ENCODE assay signal across 20 cellular contexts in genomic region chr10:3031490-3031889, GRCh38. TPM values are rescaled to one million over a fixed set of nuclear protein-coding genes. Genes with fewer than 3 reads are reported as not detected.
DNase-seq lines count a peak whose midpoint lies in the region; ATAC-seq and TF ChIP-seq lines count a peak whose summit lies in the region.
"Had no signal": no experiment of that assay in that cellular context is flagged by ENCODE, and none has a peak within 500 bp of the region (broad histone marks: within the 10 kb centered on the region; RNA-seq: fewer than 3 reads in every experiment).

No MANE protein-coding gene starts in this region.

- no peaks in the 10 kb centered on the region for H3K79me2 ChIP-seq in smooth muscle cell (ENCODE audit: low read depth)

- no peak overlapping the region for H2BK20ac ChIP-seq in IMR-90 (ENCODE audit: low read depth, low read length)

- no peaks in the 10 kb centered on the region; the same call in 1 of the 2 replicates for H3K9me1 ChIP-seq in IMR-90 (ENCODE audit: insufficient read depth, low read length)

- no peak overlapping the region for H3K14ac ChIP-seq in IMR-90 (replicated peaks; ENCODE audit: low read depth, low read length)

- no peak overlapping the region for H3K56ac ChIP-seq in IMR-90 (ENCODE audit: extremely low read depth, insufficient read depth, low read length)

- no peak overlapping the region for H4K8ac ChIP-seq in IMR-90 (ENCODE audit: low read depth in 2 of 2, low read length in 2 of 2)

- H3K18ac ChIP-seq in IMR-90 (ENCODE audit: low read depth, low read length): no peak overlapping the region

- no peak overlapping the region for H3K9ac ChIP-seq in IMR-90 (ENCODE audit: low read depth, low read length)
- no peak overlapping the region for H3K9ac ChIP-seq in smooth muscle cell (ENCODE audit: low read depth)
- H3K9ac ChIP-seq: BLaER1 treated with 17β-estradiol and CSF1 and Interleukin-3, amounts not matched to agents 10 nM and 100 nM had no signal

- dilution Hi-C loops in IMR-90 (cut with HindIII; ENCODE audit: low sequenced_read_pairs, unreplicated experiment): loop anchor here (25.0 kb wide), 1 partner anchor 94 kb away; no protein-coding TSS in a partner anchor

- in situ Hi-C loops in IMR-90 (cut with MboI; ENCODE audit: low sequenced_read_pairs): no loop called here

- H3K9me3 ChIP-seq in IMR-90 (ENCODE audit: control insufficient read depth, insufficient read depth, low read length) (no peaks in the 10 kb centered on the region), SJSA1 (replicated peaks) (no peaks in the 10 kb centered on the region), smooth muscle cell (replicated peaks; ENCODE audit: low read depth) (no peaks in the 10 kb centered on the region)
- H3K9me3 ChIP-seq: A549; BE2C; BLaER1 treated with 17β-estradiol and CSF1 and Interleukin-3, amounts not matched to agents 10 nM and 100 nM; HAP-1 had no signal

- no peak overlapping the region for H3K23ac ChIP-seq in IMR-90 (ENCODE audit: low read depth, low read length)

- H3K27ac ChIP-seq in IMR-90 (ENCODE audit: insufficient read depth, low read length) (no peak overlapping the region), SJSA1 (peak overlapping the region; percentile 42), smooth muscle cell (ENCODE audit: low read depth) (peak overlapping the region; percentile 41)
- H3K27ac ChIP-seq: A549; BLaER1 treated with 17β-estradiol and CSF1 and Interleukin-3, amounts not matched to agents 10 nM and 100 nM had no signal

- TF ChIP-seq POLR2A in IMR-90 (IDR thresholded peaks at IDR 0.05; ENCODE audit: low read depth, low read length): no peak

- no TSS peak for BruUV-seq in IMR-90 (replicated peaks; lab: Mats Ljungman, UMichigan)

- H4K20me1 ChIP-seq in IMR-90 (ENCODE audit: insufficient read depth, low read length): no peaks in the 10 kb centered on the region
- no peaks in the 10 kb centered on the region for H4K20me1 ChIP-seq in smooth muscle cell (ENCODE audit: low read depth)
- H4K20me1 ChIP-seq: BLaER1 treated with 17β-estradiol and CSF1 and Interleukin-3, amounts not matched to agents 10 nM and 100 nM had no signal

- CTCF ChIA-PET in IMR-90 (lab: Yijun Ruan, JAX): interaction anchor here (1.6 to 2.1 kb wide), 2 partner anchors 12 to 104 kb away, joined by 4 to 8 read pairs; no protein-coding TSS in a partner anchor

- 33% methylated on average over 1 of the region's 4 CpGs; no CpG with 5 or more reads in 1 of the 2 experiments for WGBS in IMR-90 (ENCODE audit: extremely low coverage in 2 of 2, insufficient read length in 1 of 2), 2 experiments
- 37% methylated on average over 4 of the region's 4 CpGs for WGBS in smooth muscle cell (ENCODE audit: low lambda C conversion rate)

- DNase-seq in IMR-90 (no peak), SJSA1 (ENCODE audit: low read depth in 1 of 2, low spot score in 2 of 2) (peak in 1 of 2 experiments; percentile 84), fibroblast of villous mesenchyme (ENCODE audit: low read depth) (peak; percentile 44), smooth muscle cell (lab: John Stamatoyannopoulos, UW; ENCODE audit: unreplicated experiment) (no peak), germinal center (ENCODE audit: low spot score) (no peak), left lobe of liver (ENCODE audit: low spot score) (no peak)
- DNase-seq: 8988T; ACHN; AML-193; BE2C; CD4-positive, alpha-beta T cell; CD8-positive, alpha-beta memory T cell; DMS 273 treated with DMSO at 0.1 percent for 48 hours; DMS79; GOT3; HFFc6 had no signal

- no peak overlapping the region for H4K5ac ChIP-seq in IMR-90 (ENCODE audit: low read depth, low read length)

- no peak for TF ChIP-seq RAD21 in IMR-90 (IDR thresholded peaks at IDR 0.05; ENCODE audit: low read length)

- H3K36me3 ChIP-seq in IMR-90 (ENCODE audit: control insufficient read depth, insufficient read depth, low read length) (no peaks in the 10 kb centered on the region), SJSA1 (no peaks in the 10 kb centered on the region), smooth muscle cell (ENCODE audit: low read depth) (no peaks in the 10 kb centered on the region)
- H3K36me3 ChIP-seq: BE2C; BLaER1 treated with 17β-estradiol and CSF1 and Interleukin-3, amounts not matched to agents 10 nM and 100 nM; HAP-1 had no signal

- H3K4ac ChIP-seq in IMR-90 (ENCODE audit: low read depth, low read length): no peak overlapping the region

- POLR2A ChIA-PET in IMR-90 (lab: Charles Lee; ENCODE audit: unreplicated experiment): no interaction called here

- no peak overlapping the region for H2BK15ac ChIP-seq in IMR-90 (ENCODE audit: low read depth, low read length)

- no peaks in the 10 kb centered on the region for H3K79me1 ChIP-seq in IMR-90 (ENCODE audit: low read depth in 1 of 2, low read length in 2 of 2)

- H2BK120ac ChIP-seq in IMR-90 (ENCODE audit: low read depth, low read length): peak overlapping the region; percentile 37; the same call in 1 of the 2 replicates

- no peak overlapping the region for H2BK5ac ChIP-seq in IMR-90 (ENCODE audit: low read depth, low read length, poor library complexity, severe bottlenecking)

- H3F3A ChIP-seq in smooth muscle cell (ENCODE audit: low read depth): peaks cover 3% of the 10 kb centered on the region

- no peak for ATAC-seq in IMR-90 (ENCODE audit: low read depth)
- no peak for ATAC-seq in left lobe of liver
- ATAC-seq in HG02981 (IDR thresholded peaks at IDR 0.05; ENCODE audit: unreplicated experiment): no peak
- ATAC-seq: A549 had no signal

- H4K91ac ChIP-seq in IMR-90 (ENCODE audit: insufficient read depth, low read depth, low read length): peak overlapping the region; percentile 31; the same call in 1 of the 2 replicates

- peaks cover 1% of the 10 kb centered on the region for H3K4me1 ChIP-seq in IMR-90 (ENCODE audit: control insufficient read depth, insufficient read depth, low read length)
- peaks cover 61% of the 10 kb centered on the region for H3K4me1 ChIP-seq in SJSA1 (replicated peaks)
- H3K4me1 ChIP-seq in smooth muscle cell (ENCODE audit: low read depth): peaks cover 6% of the 10 kb centered on the region
- H3K4me1 ChIP-seq: A549, BE2C, HAP-1 had no signal

- H2AK9ac ChIP-seq in IMR-90 (replicated peaks; ENCODE audit: low read depth, low read length, poor library complexity): no peak overlapping the region

- H3K27me3 ChIP-seq in IMR-90 (ENCODE audit: control insufficient read depth, insufficient read depth, low read length): no peaks in the 10 kb centered on the region
- H3K27me3 ChIP-seq in SJSA1 (replicated peaks): no peaks in the 10 kb centered on the region
- no peaks in the 10 kb centered on the region for H3K27me3 ChIP-seq in smooth muscle cell (ENCODE audit: low read depth)
- H3K27me3 ChIP-seq: BE2C had no signal

- no peak overlapping the region for H2AFZ ChIP-seq in IMR-90 (replicated peaks; ENCODE audit: low read length, poor library complexity)
- H2AFZ ChIP-seq in smooth muscle cell (ENCODE audit: low read depth): no peak overlapping the region

- no peak overlapping the region for H2AK5ac ChIP-seq in IMR-90 (ENCODE audit: low read depth, low read length)

- H3K4me3 ChIP-seq in IMR-90 (ENCODE audit: insufficient read depth, low read depth, low read length) (no peak overlapping the region), SJSA1 (no peak overlapping the region), fibroblast of villous mesenchyme (ENCODE audit: low read depth, low read length) (no peak overlapping the region), smooth muscle cell (no peak overlapping the region)
- H3K4me3 ChIP-seq: A549; BLaER1 treated with 17β-estradiol and CSF1 and Interleukin-3, amounts not matched to agents 10 nM and 100 nM; HAP-1 had no signal

- TF ChIP-seq CTCF in IMR-90 (conservative IDR thresholded peaks at IDR 0.05; ENCODE audit: low read depth, low read length) (no peak), fibroblast of villous mesenchyme (IDR thresholded peaks at IDR 0.05; ENCODE audit: insufficient read depth, low read depth, low read length) (no peak), smooth muscle cell (IDR thresholded peaks at IDR 0.05; ENCODE audit: borderline replicate concordance, insufficient read depth, poor library complexity, severe bottlenecking) (no peak)

- intact Hi-C loops in IMR-90 (cut with micrococcal nuclease): no loop called here

- no peak overlapping the region; the same call in 1 of the 2 replicates for H3K4me2 ChIP-seq in IMR-90 (ENCODE audit: low read depth, low read length)
- H3K4me2 ChIP-seq in smooth muscle cell: peak overlapping the region; percentile 52
- H3K4me2 ChIP-seq: A549; BLaER1 treated with 17β-estradiol and CSF1 and Interleukin-3, amounts not matched to agents 10 nM and 100 nM had no signal

TF ChIP-seq in IMR-90, 13 proteins besides CTCF, POLR2A, EP300 and RAD21 (continues in another document):
- no peak for TF ChIP-seq MXI1 (IDR thresholded peaks at IDR 0.05; ENCODE audit: borderline replicate concordance, low read depth, low read length)
- no peak for TF ChIP-seq RCOR1 (IDR thresholded peaks at IDR 0.05; ENCODE audit: insufficient replicate concordance, low read length)
- TF ChIP-seq MAZ (IDR thresholded peaks at IDR 0.05; ENCODE audit: borderline replicate concordance, low read depth, low read length): no peak
- TF ChIP-seq RFX5 (IDR thresholded peaks at IDR 0.05; ENCODE audit: low read depth, low read length): no peak
- no peak for TF ChIP-seq FOS (IDR thresholded peaks at IDR 0.05; ENCODE audit: low read depth, low read length)
- no peak for TF ChIP-seq MAFK (IDR thresholded peaks at IDR 0.05; ENCODE audit: low read depth, low read length)
- no peak for TF ChIP-seq USF2 (IDR thresholded peaks at IDR 0.05; ENCODE audit: low read depth, low read length)
- TF ChIP-seq CEBPB (IDR thresholded peaks at IDR 0.05; ENCODE audit: low read depth, low read length): no peak
- no peak for TF ChIP-seq BHLHE40 (IDR thresholded peaks at IDR 0.05; ENCODE audit: low read depth, low read length)

RNA-seq across cellular contexts. Expression of gene PFKP, which starts 35.9 kb away (rescaled TPM):
- 281 and 294 TPM in 2 replicates for total RNA-seq in IMR-90 (2012; rRNA removed)
- 223 and 249 TPM in 2 replicates for polyA plus RNA-seq in IMR-90 (2012; rRNA removed)
- polyA plus RNA-seq in IMR-90 (2012; cell fraction: cytosol; rRNA removed): 173 and 244 TPM in 2 replicates
- 276 and 335 TPM in 2 replicates for polyA plus RNA-seq in IMR-90 (2012; cell fraction: nucleus; rRNA removed; ENCODE audit: low replicate concordance)
- total RNA-seq in SJSA1 (2014; rRNA removed; shearing (Covaris generic)): 515 and 604 TPM in 2 replicates
- 120 and 145 TPM in 2 replicates for total RNA-seq in fibroblast of villous mesenchyme
- 178 and 183 TPM in 2 replicates for total RNA-seq in smooth muscle cell
- polyA plus RNA-seq in smooth muscle cell: 203 and 251 TPM in 2 replicates
- 4.3 TPM for total RNA-seq in left lobe of liver

Comparison
In these comparisons a context has a peak if more than half of its experiments do, and no peak if none do; other contexts are left out.
1. RNA of gene PFKP, which starts 35.9 kb away (total RNA-seq): 515 to 604 TPM in SJSA1, 281 to 294 TPM in IMR-90, 178 to 183 TPM in smooth muscle cell and 120 to 145 TPM in fibroblast of villous mesenchyme; 4.3 TPM in left lobe of liver (single experiment); every median in the first group is over 10 times any median in the second.